Comparison of ENCODE assay signal across 2 cellular contexts in the genomic region with DNA sequence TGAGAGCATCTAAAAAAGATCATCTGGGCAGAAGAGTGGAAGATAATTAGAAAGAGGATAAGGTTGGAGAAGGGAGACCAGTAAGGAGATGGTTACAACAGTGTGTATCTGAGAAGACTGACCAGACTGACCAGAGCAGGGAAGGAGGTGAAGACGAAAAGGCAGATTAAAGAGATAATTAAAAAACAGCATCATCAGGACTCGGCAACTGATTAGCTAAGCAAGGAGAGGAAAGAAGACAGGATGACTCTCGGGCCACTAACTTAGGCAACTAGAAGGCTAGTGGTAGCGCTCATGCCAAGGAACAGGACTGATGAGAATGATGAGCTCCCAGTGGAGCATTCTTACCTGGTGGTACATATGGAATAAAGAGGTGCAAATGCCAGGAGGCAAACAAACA.
TF ChIP-seq lines count a peak whose summit lies in the region.

No MANE protein-coding gene starts in this region.

TF ChIP-seq in HEK293, 187 proteins besides CTCF, POLR2A, EP300 and RAD21:
- TF ChIP-seq ZNF660 (tag by site-specific recombination; IDR thresholded peaks at IDR 0.05), result no peak
- no peak for TF ChIP-seq ZNF548 (tag by site-specific recombination; IDR thresholded peaks at IDR 0.05)
- TF ChIP-seq, protein P1, sequence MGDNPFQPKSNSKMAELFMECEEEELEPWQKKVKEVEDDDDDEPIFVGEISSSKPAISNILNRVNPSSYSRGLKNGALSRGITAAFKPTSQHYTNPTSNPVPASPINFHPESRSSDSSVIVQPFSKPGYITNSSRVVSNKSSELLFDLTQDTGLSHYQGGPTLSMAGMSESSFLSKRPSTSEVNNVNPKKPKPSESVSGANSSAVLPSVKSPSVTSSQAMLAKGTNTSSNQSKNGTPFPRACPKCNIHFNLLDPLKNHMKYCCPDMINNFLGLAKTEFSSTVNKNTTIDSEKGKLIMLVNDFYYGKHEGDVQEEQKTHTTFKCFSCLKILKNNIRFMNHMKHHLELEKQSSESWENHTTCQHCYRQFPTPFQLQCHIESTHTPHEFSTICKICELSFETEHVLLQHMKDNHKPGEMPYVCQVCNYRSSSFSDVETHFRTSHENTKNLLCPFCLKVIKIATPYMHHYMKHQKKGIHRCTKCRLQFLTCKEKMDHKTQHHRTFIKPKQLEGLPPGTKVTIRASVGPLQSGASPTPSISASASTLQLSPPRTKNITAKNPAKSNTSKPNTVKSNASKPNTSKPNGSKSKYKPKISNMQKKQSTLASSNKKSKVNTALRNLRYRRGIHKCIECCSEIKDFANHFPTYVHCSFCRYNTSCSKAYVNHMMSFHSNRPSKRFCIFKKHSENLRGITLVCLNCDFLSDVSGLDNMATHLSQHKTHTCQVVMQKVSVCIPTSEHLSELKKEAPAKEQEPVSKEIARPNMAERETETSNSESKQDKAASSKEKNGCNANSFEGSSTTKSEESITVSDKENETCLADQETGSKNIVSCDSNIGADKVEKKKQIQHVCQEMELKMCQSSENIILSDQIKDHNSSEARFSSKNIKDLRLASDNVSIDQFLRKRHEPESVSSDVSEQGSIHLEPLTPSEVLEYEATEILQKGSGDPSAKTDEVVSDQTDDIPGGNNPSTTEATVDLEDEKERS (tag by site-specific recombination; IDR thresholded peaks at IDR 0.05), result no peak
- no peak for TF ChIP-seq YY1 (tag by site-specific recombination; IDR thresholded peaks at IDR 0.05)
- TF ChIP-seq ZFP37 (tag by site-specific recombination; IDR thresholded peaks at IDR 0.05), result no peak
- peak; percentile 91 for TF ChIP-seq ZNF10 (tag by site-specific recombination; IDR thresholded peaks at IDR 0.05)
- TF ChIP-seq ZNF24 (tag by site-specific recombination; IDR thresholded peaks at IDR 0.05), result no peak
- TF ChIP-seq, protein P2, sequence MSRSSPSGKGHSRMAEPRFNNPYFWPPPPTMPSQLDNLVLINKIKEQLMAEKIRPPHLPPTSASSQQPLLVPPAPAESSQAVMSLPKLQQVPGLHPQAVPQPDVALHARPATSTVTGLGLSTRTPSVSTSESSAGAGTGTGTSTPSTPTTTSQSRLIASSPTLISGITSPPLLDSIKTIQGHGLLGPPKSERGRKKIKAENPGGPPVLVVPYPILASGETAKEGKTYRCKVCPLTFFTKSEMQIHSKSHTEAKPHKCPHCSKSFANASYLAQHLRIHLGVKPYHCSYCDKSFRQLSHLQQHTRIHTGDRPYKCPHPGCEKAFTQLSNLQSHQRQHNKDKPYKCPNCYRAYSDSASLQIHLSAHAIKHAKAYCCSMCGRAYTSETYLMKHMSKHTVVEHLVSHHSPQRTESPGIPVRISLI (tag by site-specific recombination; IDR thresholded peaks at IDR 0.05), result no peak

TF ChIP-seq in GM12878, 131 proteins besides CTCF, POLR2A, EP300 and RAD21:
- TF ChIP-seq, protein P3, sequence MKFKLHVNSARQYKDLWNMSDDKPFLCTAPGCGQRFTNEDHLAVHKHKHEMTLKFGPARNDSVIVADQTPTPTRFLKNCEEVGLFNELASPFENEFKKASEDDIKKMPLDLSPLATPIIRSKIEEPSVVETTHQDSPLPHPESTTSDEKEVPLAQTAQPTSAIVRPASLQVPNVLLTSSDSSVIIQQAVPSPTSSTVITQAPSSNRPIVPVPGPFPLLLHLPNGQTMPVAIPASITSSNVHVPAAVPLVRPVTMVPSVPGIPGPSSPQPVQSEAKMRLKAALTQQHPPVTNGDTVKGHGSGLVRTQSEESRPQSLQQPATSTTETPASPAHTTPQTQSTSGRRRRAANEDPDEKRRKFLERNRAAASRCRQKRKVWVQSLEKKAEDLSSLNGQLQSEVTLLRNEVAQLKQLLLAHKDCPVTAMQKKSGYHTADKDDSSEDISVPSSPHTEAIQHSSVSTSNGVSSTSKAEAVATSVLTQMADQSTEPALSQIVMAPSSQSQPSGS (IDR thresholded peaks at IDR 0.05; ENCODE audit: low read length), result no peak
- no peak for TF ChIP-seq SUZ12 (IDR thresholded peaks at IDR 0.05; ENCODE audit: unreplicated experiment)
- no peak for TF ChIP-seq RFX5 (IDR thresholded peaks at IDR 0.05; ENCODE audit: low read depth, low read length)
- TF ChIP-seq, protein P4, sequence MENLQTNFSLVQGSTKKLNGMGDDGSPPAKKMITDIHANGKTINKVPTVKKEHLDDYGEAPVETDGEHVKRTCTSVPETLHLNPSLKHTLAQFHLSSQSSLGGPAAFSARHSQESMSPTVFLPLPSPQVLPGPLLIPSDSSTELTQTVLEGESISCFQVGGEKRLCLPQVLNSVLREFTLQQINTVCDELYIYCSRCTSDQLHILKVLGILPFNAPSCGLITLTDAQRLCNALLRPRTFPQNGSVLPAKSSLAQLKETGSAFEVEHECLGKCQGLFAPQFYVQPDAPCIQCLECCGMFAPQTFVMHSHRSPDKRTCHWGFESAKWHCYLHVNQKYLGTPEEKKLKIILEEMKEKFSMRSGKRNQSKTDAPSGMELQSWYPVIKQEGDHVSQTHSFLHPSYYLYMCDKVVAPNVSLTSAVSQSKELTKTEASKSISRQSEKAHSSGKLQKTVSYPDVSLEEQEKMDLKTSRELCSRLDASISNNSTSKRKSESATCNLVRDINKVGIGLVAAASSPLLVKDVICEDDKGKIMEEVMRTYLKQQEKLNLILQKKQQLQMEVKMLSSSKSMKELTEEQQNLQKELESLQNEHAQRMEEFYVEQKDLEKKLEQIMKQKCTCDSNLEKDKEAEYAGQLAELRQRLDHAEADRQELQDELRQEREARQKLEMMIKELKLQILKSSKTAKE (IDR thresholded peaks at IDR 0.05; ENCODE audit: low read depth, poor library complexity, severe bottlenecking), result no peak
- TF ChIP-seq ZNF622 (IDR thresholded peaks at IDR 0.05), result no peak
- TF ChIP-seq, protein P5, sequence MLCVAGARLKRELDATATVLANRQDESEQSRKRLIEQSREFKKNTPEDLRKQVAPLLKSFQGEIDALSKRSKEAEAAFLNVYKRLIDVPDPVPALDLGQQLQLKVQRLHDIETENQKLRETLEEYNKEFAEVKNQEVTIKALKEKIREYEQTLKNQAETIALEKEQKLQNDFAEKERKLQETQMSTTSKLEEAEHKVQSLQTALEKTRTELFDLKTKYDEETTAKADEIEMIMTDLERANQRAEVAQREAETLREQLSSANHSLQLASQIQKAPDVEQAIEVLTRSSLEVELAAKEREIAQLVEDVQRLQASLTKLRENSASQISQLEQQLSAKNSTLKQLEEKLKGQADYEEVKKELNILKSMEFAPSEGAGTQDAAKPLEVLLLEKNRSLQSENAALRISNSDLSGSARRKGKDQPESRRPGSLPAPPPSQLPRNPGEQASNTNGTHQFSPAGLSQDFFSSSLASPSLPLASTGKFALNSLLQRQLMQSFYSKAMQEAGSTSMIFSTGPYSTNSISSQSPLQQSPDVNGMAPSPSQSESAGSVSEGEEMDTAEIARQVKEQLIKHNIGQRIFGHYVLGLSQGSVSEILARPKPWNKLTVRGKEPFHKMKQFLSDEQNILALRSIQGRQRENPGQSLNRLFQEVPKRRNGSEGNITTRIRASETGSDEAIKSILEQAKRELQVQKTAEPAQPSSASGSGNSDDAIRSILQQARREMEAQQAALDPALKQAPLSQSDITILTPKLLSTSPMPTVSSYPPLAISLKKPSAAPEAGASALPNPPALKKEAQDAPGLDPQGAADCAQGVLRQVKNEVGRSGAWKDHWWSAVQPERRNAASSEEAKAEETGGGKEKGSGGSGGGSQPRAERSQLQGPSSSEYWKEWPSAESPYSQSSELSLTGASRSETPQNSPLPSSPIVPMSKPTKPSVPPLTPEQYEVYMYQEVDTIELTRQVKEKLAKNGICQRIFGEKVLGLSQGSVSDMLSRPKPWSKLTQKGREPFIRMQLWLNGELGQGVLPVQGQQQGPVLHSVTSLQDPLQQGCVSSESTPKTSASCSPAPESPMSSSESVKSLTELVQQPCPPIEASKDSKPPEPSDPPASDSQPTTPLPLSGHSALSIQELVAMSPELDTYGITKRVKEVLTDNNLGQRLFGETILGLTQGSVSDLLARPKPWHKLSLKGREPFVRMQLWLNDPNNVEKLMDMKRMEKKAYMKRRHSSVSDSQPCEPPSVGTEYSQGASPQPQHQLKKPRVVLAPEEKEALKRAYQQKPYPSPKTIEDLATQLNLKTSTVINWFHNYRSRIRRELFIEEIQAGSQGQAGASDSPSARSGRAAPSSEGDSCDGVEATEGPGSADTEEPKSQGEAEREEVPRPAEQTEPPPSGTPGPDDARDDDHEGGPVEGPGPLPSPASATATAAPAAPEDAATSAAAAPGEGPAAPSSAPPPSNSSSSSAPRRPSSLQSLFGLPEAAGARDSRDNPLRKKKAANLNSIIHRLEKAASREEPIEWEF (IDR thresholded peaks at IDR 0.05; ENCODE audit: insufficient replicate concordance, low read depth, low read length), result no peak
- TF ChIP-seq, protein P6, sequence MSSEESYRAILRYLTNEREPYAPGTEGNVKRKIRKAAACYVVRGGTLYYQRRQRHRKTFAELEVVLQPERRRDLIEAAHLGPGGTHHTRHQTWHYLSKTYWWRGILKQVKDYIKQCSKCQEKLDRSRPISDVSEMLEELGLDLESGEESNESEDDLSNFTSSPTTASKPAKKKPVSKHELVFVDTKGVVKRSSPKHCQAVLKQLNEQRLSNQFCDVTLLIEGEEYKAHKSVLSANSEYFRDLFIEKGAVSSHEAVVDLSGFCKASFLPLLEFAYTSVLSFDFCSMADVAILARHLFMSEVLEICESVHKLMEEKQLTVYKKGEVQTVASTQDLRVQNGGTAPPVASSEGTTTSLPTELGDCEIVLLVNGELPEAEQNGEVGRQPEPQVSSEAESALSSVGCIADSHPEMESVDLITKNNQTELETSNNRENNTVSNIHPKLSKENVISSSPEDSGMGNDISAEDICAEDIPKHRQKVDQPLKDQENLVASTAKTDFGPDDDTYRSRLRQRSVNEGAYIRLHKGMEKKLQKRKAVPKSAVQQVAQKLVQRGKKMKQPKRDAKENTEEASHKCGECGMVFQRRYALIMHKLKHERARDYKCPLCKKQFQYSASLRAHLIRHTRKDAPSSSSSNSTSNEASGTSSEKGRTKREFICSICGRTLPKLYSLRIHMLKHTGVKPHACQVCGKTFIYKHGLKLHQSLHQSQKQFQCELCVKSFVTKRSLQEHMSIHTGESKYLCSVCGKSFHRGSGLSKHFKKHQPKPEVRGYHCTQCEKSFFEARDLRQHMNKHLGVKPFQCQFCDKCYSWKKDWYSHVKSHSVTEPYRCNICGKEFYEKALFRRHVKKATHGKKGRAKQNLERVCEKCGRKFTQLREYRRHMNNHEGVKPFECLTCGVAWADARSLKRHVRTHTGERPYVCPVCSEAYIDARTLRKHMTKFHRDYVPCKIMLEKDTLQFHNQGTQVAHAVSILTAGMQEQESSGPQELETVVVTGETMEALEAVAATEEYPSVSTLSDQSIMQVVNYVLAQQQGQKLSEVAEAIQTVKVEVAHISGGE (CRISPR knock-in tag; IDR thresholded peaks at IDR 0.05), result no peak
- no peak for TF ChIP-seq MEF2A (IDR thresholded peaks at IDR 0.05; ENCODE audit: insufficient read depth, low read depth, low read length)
- no peak for TF ChIP-seq SPI1 (IDR thresholded peaks at IDR 0.05; ENCODE audit: borderline replicate concordance, insufficient read depth, low read depth, low read length)
- TF ChIP-seq, protein P7, sequence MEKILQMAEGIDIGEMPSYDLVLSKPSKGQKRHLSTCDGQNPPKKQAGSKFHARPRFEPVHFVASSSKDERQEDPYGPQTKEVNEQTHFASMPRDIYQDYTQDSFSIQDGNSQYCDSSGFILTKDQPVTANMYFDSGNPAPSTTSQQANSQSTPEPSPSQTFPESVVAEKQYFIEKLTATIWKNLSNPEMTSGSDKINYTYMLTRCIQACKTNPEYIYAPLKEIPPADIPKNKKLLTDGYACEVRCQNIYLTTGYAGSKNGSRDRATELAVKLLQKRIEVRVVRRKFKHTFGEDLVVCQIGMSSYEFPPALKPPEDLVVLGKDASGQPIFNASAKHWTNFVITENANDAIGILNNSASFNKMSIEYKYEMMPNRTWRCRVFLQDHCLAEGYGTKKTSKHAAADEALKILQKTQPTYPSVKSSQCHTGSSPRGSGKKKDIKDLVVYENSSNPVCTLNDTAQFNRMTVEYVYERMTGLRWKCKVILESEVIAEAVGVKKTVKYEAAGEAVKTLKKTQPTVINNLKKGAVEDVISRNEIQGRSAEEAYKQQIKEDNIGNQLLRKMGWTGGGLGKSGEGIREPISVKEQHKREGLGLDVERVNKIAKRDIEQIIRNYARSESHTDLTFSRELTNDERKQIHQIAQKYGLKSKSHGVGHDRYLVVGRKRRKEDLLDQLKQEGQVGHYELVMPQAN (conservative IDR thresholded peaks at IDR 0.05), result no peak
- TF ChIP-seq EGR1 (IDR thresholded peaks at IDR 0.05; ENCODE audit: borderline replicate concordance in 1 of 2, low read depth in 2 of 2, low read length in 2 of 2), result no peak
- TF ChIP-seq MTA3 (IDR thresholded peaks at IDR 0.05; ENCODE audit: borderline replicate concordance, low read length), result no peak
- TF ChIP-seq ETV6 (conservative IDR thresholded peaks at IDR 0.05 in 1 of 2, IDR thresholded peaks at IDR 0.05 in 1 of 2; ENCODE audit: borderline replicate concordance in 1 of 2, low read depth in 1 of 2), result no peak
- TF ChIP-seq MYC (IDR thresholded peaks at IDR 0.05; ENCODE audit: insufficient read depth, insufficient read length, insufficient replicate concordance, low read length, severe bottlenecking), result no peak
- no peak for TF ChIP-seq MXI1 (IDR thresholded peaks at IDR 0.05; ENCODE audit: low read depth, low read length)
- no peak for TF ChIP-seq ZNF217 (IDR thresholded peaks at IDR 0.05)
